8 cellular contexts compared by ENCODE assay signal in genomic region chr3:183635431-183636220, GRCh38. TPM values are rescaled to one million over a fixed set of nuclear protein-coding genes. Genes with fewer than 3 reads are reported as not detected.
DNase-seq lines count a peak whose midpoint lies in the region; TF ChIP-seq lines count a peak whose summit lies in the region.

Gene KLHL24 (plus strand): TSS chr3:183635623. CDS start chr3:183650357, 14,734 bp downstream.

- peaks cover 13% of the 10 kb centered on the region for H3K4me1 Mint-ChIP-seq in neural progenitor cell

- peak within 1 kb of the TSS; percentile 95 for H3K4me3 ChIP-seq in MM.1S (ENCODE audit: low read length)
- peak within 1 kb of the TSS; percentile 88 to 95 for H3K4me3 ChIP-seq in foreskin fibroblast (ENCODE audit: low read depth in 1 of 2, low read length in 2 of 2)
- H3K4me3 ChIP-seq in neural progenitor cell, result peak within 1 kb of the TSS; percentile 82

- H3K27ac ChIP-seq in MM.1S (ENCODE audit: low read length), result peak within 1 kb of the TSS; percentile 87
- H3K27ac ChIP-seq in neural progenitor cell, result peak within 1 kb of the TSS; percentile 95

- H3K9me3 ChIP-seq in MM.1S (replicated peaks; ENCODE audit: insufficient read depth, low read length) (no peaks in the 10 kb centered on the region), neural progenitor cell (ENCODE audit: low read depth) (no peaks in the 10 kb centered on the region)

- H3K4me1 ChIP-seq in MM.1S (ENCODE audit: low read length), result peaks cover 5% of the 10 kb centered on the region
- H3K4me1 ChIP-seq in neural progenitor cell, result peaks cover 7% of the 10 kb centered on the region

- H3K79me2 ChIP-seq in MM.1S (ENCODE audit: low read length), result peaks cover 37% of the 10 kb centered on the region
- peaks cover 39% of the 10 kb centered on the region for H3K79me2 ChIP-seq in neural progenitor cell (ENCODE audit: low read depth)

- no peaks in the 10 kb centered on the region for H3K36me3 Mint-ChIP-seq in neural progenitor cell

- H3K4me2 ChIP-seq in MM.1S (ENCODE audit: low read depth, low read length) (peak within 1 kb of the TSS; percentile 77), neural progenitor cell (peak within 1 kb of the TSS; percentile 100)

- DNase-seq in G401 (ENCODE audit: low spot score) (peak; percentile 95), HCEC 1CT (peak; percentile 92), MM.1S (peak; percentile 99), SIG-M5 (lab: John Stamatoyannopoulos, UW) (peak; percentile 73), foreskin fibroblast (peak; percentile 90 to 97), neural progenitor cell (ENCODE audit: low spot score) (peak; percentile 96), stromal cell of bone marrow (ENCODE audit: low read depth) (peak; percentile 92)
- peak; percentile 82 for DNase-seq in activated gamma-delta T cell treated with anti-CD3 and anti-CD28 coated beads, Interleukin-2, amount 50 U/mL, for 16 hours (ENCODE audit: low read depth)

- no peaks in the 10 kb centered on the region for H3K9me2 ChIP-seq in MM.1S (replicated peaks; ENCODE audit: insufficient read depth, low read length)

- H3K36me3 ChIP-seq in MM.1S (replicated peaks; ENCODE audit: insufficient read depth, low read length) (no peaks in the 10 kb centered on the region), neural progenitor cell (peaks cover 3% of the 10 kb centered on the region)

- peak within 1 kb of the TSS; percentile 89 for H2AFZ ChIP-seq in MM.1S (ENCODE audit: low read length)
- H2AFZ ChIP-seq in neural progenitor cell (replicated peaks), result peak within 1 kb of the TSS; percentile 71

- in situ Hi-C loops in G401 (cut with HindIII; ENCODE audit: low sequenced_read_pairs), result no loop called here

- H4K20me1 ChIP-seq in MM.1S (ENCODE audit: insufficient read depth, low read length) (no peaks in the 10 kb centered on the region), neural progenitor cell (ENCODE audit: low read depth) (peaks cover 19% of the 10 kb centered on the region)

- H3K9ac ChIP-seq in MM.1S (ENCODE audit: low read length) (peak within 1 kb of the TSS; percentile 88), neural progenitor cell (peak within 1 kb of the TSS; percentile 82)

- no peaks in the 10 kb centered on the region for H3K9me3 Mint-ChIP-seq in neural progenitor cell

- peak; percentile 14; the same call in 1 of the 2 replicates for TF ChIP-seq CTCF in MM.1S (IDR thresholded peaks at IDR 0.05; ENCODE audit: low read length)
- no peak for TF ChIP-seq CTCF in foreskin fibroblast (IDR thresholded peaks at IDR 0.05; ENCODE audit: low read depth, low read length)
- peak; percentile 13 for TF ChIP-seq CTCF in neural progenitor cell (IDR thresholded peaks at IDR 0.05)

- peak within 1 kb of the TSS; percentile 89 for H3K4me3 Mint-ChIP-seq in neural progenitor cell

- H3K27ac Mint-ChIP-seq in neural progenitor cell, result peak within 1 kb of the TSS; percentile 82

- H3K27me3 ChIP-seq in MM.1S (replicated peaks; ENCODE audit: insufficient read depth, low read length), result no peaks in the 10 kb centered on the region
- H3K27me3 ChIP-seq in neural progenitor cell, result no peaks in the 10 kb centered on the region

- H3F3A ChIP-seq in MM.1S (ENCODE audit: insufficient read depth, low read length) (peaks cover 16% of the 10 kb centered on the region), neural progenitor cell (ENCODE audit: low read depth) (peaks cover 17% of the 10 kb centered on the region)

- H3K27me3 Mint-ChIP-seq in neural progenitor cell (ENCODE audit: insufficient read depth, low read depth), result peaks cover 2% of the 10 kb centered on the region

RNA-seq across cellular contexts. Expression of gene KLHL24, which starts in this region (rescaled TPM):
- total RNA-seq in G401 (2014; rRNA removed; shearing (Covaris generic)), result 21.4 and 26.8 TPM in 2 replicates
- 75.9 and 97.2 TPM in 2 replicates for total RNA-seq in neural progenitor cell (ENCODE audit: low replicate concordance)

Comparison
In these comparisons a context has a peak if more than half of its experiments do, and no peak if none do; other contexts are left out.
1. Peak in every context shown above with its lines: DNase-seq, H3K4me3 ChIP-seq and H3K27ac ChIP-seq.